ENCODE assay signal across 1 cellular context in the genomic region with DNA sequence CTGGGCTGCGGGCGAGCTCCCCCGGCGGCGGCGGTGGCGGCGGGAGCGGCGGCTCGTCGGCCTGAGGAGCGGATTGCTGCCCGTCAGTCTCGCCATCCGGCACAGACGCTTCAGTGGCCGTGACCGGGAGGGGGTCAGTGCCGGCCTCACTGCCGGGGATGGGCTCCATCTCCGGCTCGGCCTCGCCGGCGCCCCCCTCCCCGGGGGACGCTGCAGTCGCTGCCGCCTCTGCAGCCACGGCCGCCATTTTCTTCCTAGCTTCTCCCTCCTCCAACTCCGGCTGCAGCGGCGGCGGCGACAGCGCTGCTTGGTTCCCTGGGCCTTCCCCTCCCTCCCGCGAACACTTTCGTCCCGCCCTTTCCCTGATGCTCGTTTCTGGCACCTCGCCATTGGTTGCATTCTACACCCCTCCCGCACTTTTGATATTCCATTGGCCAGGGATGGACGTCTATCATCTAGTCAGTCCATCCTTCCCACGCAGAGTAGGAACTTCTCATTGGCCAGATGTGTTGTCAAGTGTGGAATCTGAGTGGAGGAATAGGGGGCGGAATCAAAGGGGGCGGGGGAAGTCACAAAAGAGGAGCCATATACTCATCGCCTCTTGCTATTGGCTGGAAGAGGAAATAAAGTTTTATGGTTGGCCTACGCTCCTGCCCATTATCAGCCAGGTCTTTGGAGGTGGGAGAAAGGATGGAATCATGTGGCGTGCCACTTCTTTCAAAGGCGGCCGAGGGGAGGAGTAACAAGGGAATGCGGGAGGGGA.
TF ChIP-seq lines count a peak whose summit lies in the region.

PWWP2A (minus strand) TSS at position 309 of the 763 bp plus-strand sequence; CDS start at position 247, 62 bp downstream.

TF ChIP-seq in K562, 482 proteins besides CTCF, POLR2A, EP300 and RAD21 (continued from another document and continues in another):
- TF ChIP-seq ZNF318 (IDR thresholded peaks at IDR 0.05; ENCODE audit: borderline replicate concordance in 1 of 2, low read depth in 1 of 2) (no peak), ZNF121 (CRISPR knock-in tag; conservative IDR thresholded peaks at IDR 0.05) (no peak), CBX8 (IDR thresholded peaks at IDR 0.05; ENCODE audit: borderline replicate concordance, extremely low read depth, low read depth, low read length, poor library complexity, severe bottlenecking) (no peak), GABPB1 (CRISPR knock-in tag; IDR thresholded peaks at IDR 0.05) (peak; percentile 78), ARID2 (IDR thresholded peaks at IDR 0.05) (no peak), NR3C1 (CRISPR knock-in tag; IDR thresholded peaks at IDR 0.05) (0 out of 2 replicates have a peak, but pooled peaks have one; percentile 18), ZNF253 (CRISPR knock-in tag; conservative IDR thresholded peaks at IDR 0.05) (no peak), OTX1 (CRISPR knock-in tag; IDR thresholded peaks at IDR 0.05) (peak; percentile 72), HCFC1 (IDR thresholded peaks at IDR 0.05; ENCODE audit: low read depth, low read length) (no peak), SAP30 (IDR thresholded peaks at IDR 0.05; ENCODE audit: borderline replicate concordance, insufficient read depth, low read depth, low read length, poor library complexity, severe bottlenecking) (no peak), ZNF212 (CRISPR knock-in tag; IDR thresholded peaks at IDR 0.05) (no peak), ZNF584 (CRISPR knock-in tag; IDR thresholded peaks at IDR 0.05; ENCODE audit: low read depth) (no peak), ESRRB (CRISPR knock-in tag; IDR thresholded peaks at IDR 0.05; ENCODE audit: borderline replicate concordance) (no peak), ZBTB33 (CRISPR knock-in tag; IDR thresholded peaks at IDR 0.05) (no peak), ZNF239 (CRISPR knock-in tag; IDR thresholded peaks at IDR 0.05) (no peak), SREBF2 (CRISPR knock-in tag; IDR thresholded peaks at IDR 0.05) (no peak), CHD1 (IDR thresholded peaks at IDR 0.05; ENCODE audit: low read length) (peak; percentile 80), FOXK1 (CRISPR knock-in tag; IDR thresholded peaks at IDR 0.05; ENCODE audit: borderline replicate concordance) (no peak), ZNF695 (CRISPR knock-in tag; IDR thresholded peaks at IDR 0.05) (no peak), SFPQ (IDR thresholded peaks at IDR 0.05; ENCODE audit: low read depth, low read length) (no peak), KLF10 (CRISPR knock-in tag; IDR thresholded peaks at IDR 0.05) (no peak), KLF1 (tag; IDR thresholded peaks at IDR 0.05) (no peak), FOXJ2 (tag; IDR thresholded peaks at IDR 0.05) (peak; percentile 79), ZNF644 (tag; IDR thresholded peaks at IDR 0.05; ENCODE audit: low read depth) (no peak), LARP7 (IDR thresholded peaks at IDR 0.05) (no peak), ZNF830 (CRISPR knock-in tag; IDR thresholded peaks at IDR 0.05) (no peak), ETS2 (tag; IDR thresholded peaks at IDR 0.05; ENCODE audit: borderline replicate concordance, poor library complexity, severe bottlenecking) (no peak)
- TF ChIP-seq, protein P1, sequence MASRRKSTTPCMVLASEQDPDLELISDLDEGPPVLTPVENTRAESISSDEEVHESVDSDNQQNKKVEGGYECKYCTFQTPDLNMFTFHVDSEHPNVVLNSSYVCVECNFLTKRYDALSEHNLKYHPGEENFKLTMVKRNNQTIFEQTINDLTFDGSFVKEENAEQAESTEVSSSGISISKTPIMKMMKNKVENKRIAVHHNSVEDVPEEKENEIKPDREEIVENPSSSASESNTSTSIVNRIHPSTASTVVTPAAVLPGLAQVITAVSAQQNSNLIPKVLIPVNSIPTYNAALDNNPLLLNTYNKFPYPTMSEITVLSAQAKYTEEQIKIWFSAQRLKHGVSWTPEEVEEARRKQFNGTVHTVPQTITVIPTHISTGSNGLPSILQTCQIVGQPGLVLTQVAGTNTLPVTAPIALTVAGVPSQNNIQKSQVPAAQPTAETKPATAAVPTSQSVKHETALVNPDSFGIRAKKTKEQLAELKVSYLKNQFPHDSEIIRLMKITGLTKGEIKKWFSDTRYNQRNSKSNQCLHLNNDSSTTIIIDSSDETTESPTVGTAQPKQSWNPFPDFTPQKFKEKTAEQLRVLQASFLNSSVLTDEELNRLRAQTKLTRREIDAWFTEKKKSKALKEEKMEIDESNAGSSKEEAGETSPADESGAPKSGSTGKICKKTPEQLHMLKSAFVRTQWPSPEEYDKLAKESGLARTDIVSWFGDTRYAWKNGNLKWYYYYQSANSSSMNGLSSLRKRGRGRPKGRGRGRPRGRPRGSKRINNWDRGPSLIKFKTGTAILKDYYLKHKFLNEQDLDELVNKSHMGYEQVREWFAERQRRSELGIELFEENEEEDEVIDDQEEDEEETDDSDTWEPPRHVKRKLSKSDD (conservative IDR thresholded peaks at IDR 0.05; ENCODE audit: low read length): no peak
- TF ChIP-seq, protein P2, sequence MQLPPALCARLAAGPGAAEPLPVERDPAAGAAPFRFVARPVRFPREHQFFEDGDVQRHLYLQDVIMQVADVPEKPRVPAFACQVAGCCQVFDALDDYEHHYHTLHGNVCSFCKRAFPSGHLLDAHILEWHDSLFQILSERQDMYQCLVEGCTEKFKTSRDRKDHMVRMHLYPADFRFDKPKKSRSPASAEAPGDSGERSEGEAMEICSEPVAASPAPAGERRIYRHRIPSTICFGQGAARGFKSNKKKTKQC (CRISPR knock-in tag; IDR thresholded peaks at IDR 0.05): no peak; the same call in 1 of the 2 replicates
- TF ChIP-seq, protein P3, sequence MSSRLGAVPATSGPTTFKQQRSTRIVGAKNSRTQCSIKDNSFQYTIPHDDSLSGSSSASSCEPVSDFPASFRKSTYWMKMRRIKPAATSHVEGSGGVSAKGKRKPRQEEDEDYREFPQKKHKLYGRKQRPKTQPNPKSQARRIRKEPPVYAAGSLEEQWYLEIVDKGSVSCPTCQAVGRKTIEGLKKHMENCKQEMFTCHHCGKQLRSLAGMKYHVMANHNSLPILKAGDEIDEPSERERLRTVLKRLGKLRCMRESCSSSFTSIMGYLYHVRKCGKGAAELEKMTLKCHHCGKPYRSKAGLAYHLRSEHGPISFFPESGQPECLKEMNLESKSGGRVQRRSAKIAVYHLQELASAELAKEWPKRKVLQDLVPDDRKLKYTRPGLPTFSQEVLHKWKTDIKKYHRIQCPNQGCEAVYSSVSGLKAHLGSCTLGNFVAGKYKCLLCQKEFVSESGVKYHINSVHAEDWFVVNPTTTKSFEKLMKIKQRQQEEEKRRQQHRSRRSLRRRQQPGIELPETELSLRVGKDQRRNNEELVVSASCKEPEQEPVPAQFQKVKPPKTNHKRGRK (tag; IDR thresholded peaks at IDR 0.05): no peak
- TF ChIP-seq, protein P4, sequence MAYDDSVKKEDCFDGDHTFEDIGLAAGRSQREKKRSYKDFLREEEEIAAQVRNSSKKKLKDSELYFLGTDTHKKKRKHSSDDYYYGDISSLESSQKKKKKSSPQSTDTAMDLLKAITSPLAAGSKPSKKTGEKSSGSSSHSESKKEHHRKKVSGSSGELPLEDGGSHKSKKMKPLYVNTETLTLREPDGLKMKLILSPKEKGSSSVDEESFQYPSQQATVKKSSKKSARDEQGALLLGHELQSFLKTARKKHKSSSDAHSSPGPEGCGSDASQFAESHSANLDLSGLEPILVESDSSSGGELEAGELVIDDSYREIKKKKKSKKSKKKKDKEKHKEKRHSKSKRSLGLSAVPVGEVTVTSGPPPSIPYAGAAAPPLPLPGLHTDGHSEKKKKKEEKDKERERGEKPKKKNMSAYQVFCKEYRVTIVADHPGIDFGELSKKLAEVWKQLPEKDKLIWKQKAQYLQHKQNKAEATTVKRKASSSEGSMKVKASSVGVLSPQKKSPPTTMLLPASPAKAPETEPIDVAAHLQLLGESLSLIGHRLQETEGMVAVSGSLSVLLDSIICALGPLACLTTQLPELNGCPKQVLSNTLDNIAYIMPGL (CRISPR knock-in tag; IDR thresholded peaks at IDR 0.05): 0 out of 2 replicates have a peak, but pooled peaks have one; percentile 57
- TF ChIP-seq, protein P5, sequence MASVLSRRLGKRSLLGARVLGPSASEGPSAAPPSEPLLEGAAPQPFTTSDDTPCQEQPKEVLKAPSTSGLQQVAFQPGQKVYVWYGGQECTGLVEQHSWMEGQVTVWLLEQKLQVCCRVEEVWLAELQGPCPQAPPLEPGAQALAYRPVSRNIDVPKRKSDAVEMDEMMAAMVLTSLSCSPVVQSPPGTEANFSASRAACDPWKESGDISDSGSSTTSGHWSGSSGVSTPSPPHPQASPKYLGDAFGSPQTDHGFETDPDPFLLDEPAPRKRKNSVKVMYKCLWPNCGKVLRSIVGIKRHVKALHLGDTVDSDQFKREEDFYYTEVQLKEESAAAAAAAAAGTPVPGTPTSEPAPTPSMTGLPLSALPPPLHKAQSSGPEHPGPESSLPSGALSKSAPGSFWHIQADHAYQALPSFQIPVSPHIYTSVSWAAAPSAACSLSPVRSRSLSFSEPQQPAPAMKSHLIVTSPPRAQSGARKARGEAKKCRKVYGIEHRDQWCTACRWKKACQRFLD (CRISPR knock-in tag; IDR thresholded peaks at IDR 0.05): no peak; the same call in 1 of the 2 replicates
